8 cellular contexts compared by ENCODE assay signal in the genomic region with DNA sequence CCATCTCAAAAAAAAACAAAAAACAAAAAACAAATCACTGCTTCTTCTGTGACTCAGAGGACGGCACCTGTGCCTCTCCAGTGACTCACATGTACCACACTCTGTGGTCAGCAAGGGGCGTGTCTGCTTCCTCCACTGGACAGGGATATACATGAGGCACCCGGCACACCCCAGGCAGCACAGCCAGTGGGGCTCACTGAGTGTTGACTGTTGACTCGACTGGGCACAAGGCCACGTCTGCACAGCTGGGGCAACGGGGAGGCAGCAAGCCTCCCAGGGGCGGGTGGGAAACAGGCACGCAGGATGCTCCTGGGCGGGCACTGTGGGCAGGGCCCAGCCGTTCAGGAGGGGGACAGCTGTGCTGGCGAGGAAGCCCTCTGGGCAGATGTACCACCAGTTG.
DNase-seq lines count a peak whose midpoint lies in the region; ATAC-seq, FAIRE-seq and TF ChIP-seq lines count a peak whose summit lies in the region.

No MANE protein-coding gene starts in this region.

- POLR2A ChIA-PET in activated CD8-positive, alpha-beta T cell treated with anti-CD3 and anti-CD28 coated beads, Interleukin-2, amount 10 ng/mL, durations not matched to agents 7 days and 5 days (lab: Charles Lee): no interaction called here

- no peak for FAIRE-seq in urothelium cell line (lab: Jason Lieb, UNC)

- H3K27ac ChIP-seq in right atrium auricular region: no peak overlapping the region

- DNase-seq in stimulated activated CD4-positive, alpha-beta T cell treated with anti-CD3 and anti-CD28 coated beads, Interleukin-12 subunit alpha, Interleukin-12 subunit beta, amount 100 ng/mL, for 48 hours (ENCODE audit: low read depth in 2 of 3, low spot score in 1 of 3): peak; percentile 6 to 12 (median 9)
- no peak for DNase-seq in stimulated activated CD4-positive, alpha-beta T cell treated with anti-CD3 and anti-CD28 coated beads, Interleukin-12 subunit alpha, Interleukin-12 subunit beta, amount 100 ng/mL, for 4 hours
- DNase-seq in activated CD8-positive, alpha-beta T cell treated with anti-CD3 and anti-CD28 coated beads, Interleukin-2, amount 10 ng/mL, durations not matched to agents 7 days and 5 days: peak; percentile 34
- DNase-seq in right atrium auricular region (ENCODE audit: low spot score): peak; percentile 67
- peak; percentile 94 for DNase-seq in urothelium cell line (ENCODE audit: low spot score)
- DNase-seq in SIG-M5 (lab: John Stamatoyannopoulos, UW): no peak

- peaks cover under 1% of the 10 kb centered on the region for H3K9me3 Mint-ChIP-seq in activated CD8-positive, alpha-beta T cell treated with anti-CD3 and anti-CD28 coated beads, Interleukin-2, amount 10 ng/mL, durations not matched to agents 7 days and 5 days (ENCODE audit: insufficient read depth)

- CTCF ChIA-PET in activated CD8-positive, alpha-beta T cell treated with anti-CD3 and anti-CD28 coated beads, Interleukin-2, amount 10 ng/mL, durations not matched to agents 7 days and 5 days (lab: Charles Lee): no interaction called here

- H3K36me3 Mint-ChIP-seq in activated CD8-positive, alpha-beta T cell treated with anti-CD3 and anti-CD28 coated beads, Interleukin-2, amount 10 ng/mL, durations not matched to agents 7 days and 5 days (ENCODE audit: low read depth): peaks cover 51% of the 10 kb centered on the region

- no peaks in the 10 kb centered on the region for H3K4me1 ChIP-seq in right atrium auricular region

- H3K27ac Mint-ChIP-seq in activated CD8-positive, alpha-beta T cell treated with anti-CD3 and anti-CD28 coated beads, Interleukin-2, amount 10 ng/mL, durations not matched to agents 7 days and 5 days: no peak overlapping the region

- TF ChIP-seq CTCF in right atrium auricular region (IDR thresholded peaks at IDR 0.05): no peak

- peaks cover 51% of the 10 kb centered on the region for H3K36me3 ChIP-seq in right atrium auricular region

- H3K27me3 Mint-ChIP-seq in activated CD8-positive, alpha-beta T cell treated with anti-CD3 and anti-CD28 coated beads, Interleukin-2, amount 10 ng/mL, durations not matched to agents 7 days and 5 days (ENCODE audit: low read depth): no peaks in the 10 kb centered on the region

- peaks cover 7% of the 10 kb centered on the region for H3K4me1 Mint-ChIP-seq in activated CD8-positive, alpha-beta T cell treated with anti-CD3 and anti-CD28 coated beads, Interleukin-2, amount 10 ng/mL, durations not matched to agents 7 days and 5 days (ENCODE audit: low read depth)

- no peak overlapping the region for H3K4me3 ChIP-seq in right atrium auricular region

- H3K4me3 Mint-ChIP-seq in activated CD8-positive, alpha-beta T cell treated with anti-CD3 and anti-CD28 coated beads, Interleukin-2, amount 10 ng/mL, durations not matched to agents 7 days and 5 days: no peak overlapping the region

- no peaks in the 10 kb centered on the region for H3K27me3 ChIP-seq in right atrium auricular region

- ATAC-seq in activated CD8-positive, alpha-beta T cell treated with anti-CD3 and anti-CD28 coated beads, Interleukin-2, amount 10 ng/mL, durations not matched to agents 7 days and 5 days: peak; percentile 28
- no peak for ATAC-seq in GM21360 (IDR thresholded peaks at IDR 0.05; ENCODE audit: unreplicated experiment)
- no peak for ATAC-seq in GM21526 (IDR thresholded peaks at IDR 0.05; ENCODE audit: low FRiP score, unreplicated experiment)

- H3K9me3 ChIP-seq in right atrium auricular region: no peaks in the 10 kb centered on the region

Comparison
In these comparisons a context has a peak if more than half of its experiments do, and no peak if none do; other contexts are left out.
1. DNase-seq: peak in stimulated activated CD4-positive, alpha-beta T cell treated with anti-CD3 and anti-CD28 coated beads, Interleukin-12 subunit alpha, Interleukin-12 subunit beta, amount 100 ng/mL, for 48 hours (3 of 3), activated CD8-positive, alpha-beta T cell treated with anti-CD3 and anti-CD28 coated beads, Interleukin-2, amount 10 ng/mL, durations not matched to agents 7 days and 5 days (single experiment), right atrium auricular region (single experiment) and urothelium cell line (single experiment); none in stimulated activated CD4-positive, alpha-beta T cell treated with anti-CD3 and anti-CD28 coated beads, Interleukin-12 subunit alpha, Interleukin-12 subunit beta, amount 100 ng/mL, for 4 hours (single experiment) and SIG-M5 (single experiment).